23 cellular contexts compared by ENCODE assay signal in the genomic region with DNA sequence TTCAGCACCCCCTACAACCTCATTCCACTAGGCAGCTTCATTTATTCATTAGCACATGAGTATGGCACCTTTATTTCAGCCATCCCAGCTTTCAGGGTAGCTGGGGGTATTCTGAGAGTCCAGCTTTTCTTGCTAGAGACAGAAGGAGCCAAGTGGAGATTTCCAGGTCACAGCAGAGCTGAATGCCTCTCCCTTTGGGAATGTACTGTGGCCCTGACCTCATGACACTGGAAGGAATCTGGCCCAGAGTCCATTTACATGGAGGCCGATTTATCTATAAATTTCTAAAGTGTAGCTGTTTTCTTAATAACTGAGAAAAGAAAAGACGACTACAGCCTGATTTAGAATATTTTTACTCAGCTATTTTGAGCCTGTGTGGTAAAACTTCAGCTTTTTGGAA.
"Had no signal": no experiment of that assay in that cellular context is flagged by ENCODE, and none has a peak within 500 bp of the region (broad histone marks: within the 10 kb centered on the region; RNA-seq: fewer than 3 reads in every experiment).

No MANE protein-coding gene starts in this region.

- ATAC-seq: activated naive CD4-positive, alpha-beta T cell treated with anti-CD3 and anti-CD28 coated beads, Interleukin-2, amount 50 U/mL, for 72 hours; left colon; naive thymus-derived CD4-positive, alpha-beta T cell; SK-N-SH treated with all-trans-retinoic acid at 6 μM for 48 hours; stimulated activated naive CD8-positive, alpha-beta T cell treated with anti-CD3 and anti-CD28 coated beads, Interleukin-15, amount 100 ng/mL, for 72 hours; T-cell had no signal

- DNase-seq: activated B cell treated with CpG ODN at 0.5 μM for 24 hours; activated CD4-positive, alpha-beta memory T cell treated with anti-CD3 and anti-CD28 coated beads for 36 hours; activated CD4-positive, alpha-beta T cell treated with anti-CD3 and anti-CD28 coated beads for 4 hours; activated gamma-delta T cell treated with Interleukin-2 at 50 U/mL for 16 hours; activated T-cell treated with anti-CD3 and anti-CD28 coated beads for 4 hours; dorsolateral prefrontal cortex; endodermal cell; foreskin fibroblast; hippocampal formation; islet precursor cell; left colon; mammary epithelial cell; naive thymus-derived CD4-positive, alpha-beta T cell; stimulated activated CD4-positive, alpha-beta T cell treated with anti-CD3 and anti-CD28 coated beads, Interleukin-4, amount 100 ng/mL, for 1 hour; stimulated activated naive CD8-positive, alpha-beta T cell treated with anti-CD3 and anti-CD28 coated beads, Interleukin-15, amount 100 ng/mL, for 72 hours; T-cell; upper lobe of left lung had no signal

- H3K9me3 ChIP-seq: suprapubic skin, upper lobe of left lung had no signal

- H3K4me3 ChIP-seq: dorsolateral prefrontal cortex, neural progenitor cell, skin epidermis, suprapubic skin, upper lobe of left lung had no signal

- H3K36me3 ChIP-seq: neural progenitor cell, suprapubic skin, upper lobe of left lung had no signal

- H3K27ac ChIP-seq: epithelial cell of prostate, neural progenitor cell, skin epidermis, suprapubic skin, upper lobe of left lung had no signal

- H3K27me3 ChIP-seq: dorsolateral prefrontal cortex, neural progenitor cell, suprapubic skin, upper lobe of left lung had no signal

- H3K4me1 ChIP-seq: suprapubic skin, upper lobe of left lung had no signal
